9 cellular contexts compared by ENCODE assay signal in the genomic region with DNA sequence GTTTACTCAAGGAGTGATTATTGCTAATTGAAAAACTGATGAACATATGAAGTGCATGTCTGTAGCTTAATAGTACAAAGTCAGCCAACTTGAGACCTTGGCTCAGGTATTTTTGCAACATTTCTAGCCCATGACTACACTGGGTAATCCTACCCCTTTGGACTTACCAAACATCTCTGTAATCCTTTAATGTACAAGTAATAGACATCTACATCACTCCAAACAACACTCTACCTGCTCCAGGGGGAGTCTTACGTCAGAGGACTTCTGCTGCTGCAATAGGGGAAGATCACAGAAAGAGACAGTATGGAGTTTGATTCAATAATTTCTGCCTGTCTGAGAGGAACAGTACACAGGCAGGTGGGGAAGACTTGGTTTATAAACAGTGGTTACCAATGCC. TPM values are rescaled to one million over a fixed set of nuclear protein-coding genes. Genes with fewer than 3 reads are reported as not detected.
"Had no signal": no experiment of that assay in that cellular context is flagged by ENCODE, and none has a peak within 500 bp of the region (broad histone marks: within the 10 kb centered on the region; RNA-seq: fewer than 3 reads in every experiment).

No MANE protein-coding gene starts in this region.

- H3K27ac Mint-ChIP-seq: GM23338, H9, HFFc6 had no signal

- H3K4me3 Mint-ChIP-seq: GM23338, H9, HFFc6 had no signal

- H3K4me1 Mint-ChIP-seq: GM23338, H9 had no signal

- DNase-seq: H9, HFFc6, IMR-90, KG1 had no signal

- H3K4me3 ChIP-seq: GM23338, K562 had no signal

- H3K27ac ChIP-seq: HL-60 had no signal

- ATAC-seq: GM23338, HCT116, K562 had no signal

- H3K9me3 Mint-ChIP-seq: GM23338 had no signal

RNA-seq across cellular contexts. Expression of a gene that starts 54.0 kb away (rescaled TPM):
- total RNA-seq: HFFc6, HT1080, IMR-90, K562 had no signal
- polyA plus RNA-seq: K562 had no signal
